Comparison of ENCODE assay signal across 21 cellular contexts in the genomic region with DNA sequence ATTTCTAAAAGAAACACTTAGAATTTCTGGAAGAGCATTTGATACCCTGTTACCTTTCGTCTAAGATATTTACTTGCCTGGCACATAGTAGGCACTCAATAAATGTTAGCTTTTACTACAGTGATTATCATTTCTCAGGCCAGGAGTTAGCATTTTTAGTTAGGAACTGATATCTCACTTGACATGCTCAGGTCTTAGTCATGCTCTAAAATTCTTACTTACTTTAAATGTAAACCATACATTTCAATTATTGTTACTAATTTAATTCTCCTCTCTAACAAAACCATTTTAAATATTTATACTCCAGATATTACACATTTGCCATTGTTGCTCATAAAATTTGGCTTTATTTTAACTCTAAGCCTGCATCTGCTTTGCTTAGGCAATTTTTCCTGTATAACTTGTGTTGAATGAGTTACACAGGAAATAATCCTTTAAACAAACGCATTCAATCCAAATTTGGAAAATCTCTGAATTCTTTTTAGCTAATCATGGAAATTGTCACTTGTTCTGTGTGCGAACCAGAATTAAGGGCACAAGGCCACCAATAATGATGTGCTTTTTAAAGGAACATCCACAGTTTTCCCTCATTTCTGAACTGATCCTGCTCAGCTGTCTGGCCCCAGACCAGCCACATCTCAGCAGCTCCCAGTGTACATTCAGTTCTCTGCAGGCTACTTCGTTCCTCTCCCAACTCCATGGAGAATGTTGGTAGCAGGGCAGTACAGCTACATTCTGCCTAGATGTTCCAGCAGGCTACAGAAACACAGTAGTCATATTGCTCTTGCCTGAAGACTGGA. TPM values are rescaled to one million over a fixed set of nuclear protein-coding genes. Genes with fewer than 3 reads are reported as not detected.
DNase-seq lines count a peak whose midpoint lies in the region; ATAC-seq, FAIRE-seq and TF ChIP-seq lines count a peak whose summit lies in the region.
"Had no signal": no experiment of that assay in that cellular context is flagged by ENCODE, and none has a peak within 500 bp of the region (broad histone marks: within the 10 kb centered on the region; RNA-seq: fewer than 3 reads in every experiment).

No MANE protein-coding gene starts in this region.

- no peak overlapping the region for H3K4me3 ChIP-seq in A673 (ENCODE audit: low read depth, low read length, poor library complexity, severe bottlenecking)
- peak overlapping the region; percentile 4 for H3K4me3 ChIP-seq in SK-N-MC
- H3K4me3 ChIP-seq in heart left ventricle = peak overlapping the region in 1 of 12 donors; percentile 13
- no peak overlapping the region for H3K4me3 ChIP-seq in pancreas
- H3K4me3 ChIP-seq in Caco-2 (ENCODE audit: low read depth, low read length) = no peak overlapping the region

- TF ChIP-seq POLR2A in heart left ventricle (IDR thresholded peaks at IDR 0.05) = no peak

- CTCF ChIA-PET in A673 (lab: Charles Lee) (interaction anchor here (0.7 kb wide), 1 partner anchor 8 kb away, joined by 3 read pairs; no protein-coding TSS in a partner anchor), Caco-2 (lab: Charles Lee) (interaction anchor here (1.0 kb wide), 1 partner anchor 53 kb away, joined by 3 read pairs; no protein-coding TSS in a partner anchor)

- H3K4me1 Mint-ChIP-seq in Caco-2 (ENCODE audit: low read depth, unreplicated experiment) = peaks cover 15% of the 10 kb centered on the region
- H3K4me1 Mint-ChIP-seq in activated T-helper 1 cell treated with anti-CD3 and anti-CD28 coated beads, Interleukin-12 subunit alpha, Interleukin-12 subunit beta, Interleukin-2, Interleukin-4 antibody, amounts not matched to agents 30 ng/mL and 10 ng/mL and 1 ng/mL, durations not matched to agents 14 hours and 24 hours and 36 hours (ENCODE audit: low read depth) = peaks cover 9% of the 10 kb centered on the region

- POLR2A ChIA-PET in A673 (lab: Charles Lee; ENCODE audit: low non-redundant PET) = interaction anchor here (0.6 to 1.0 kb wide), 2 partner anchors 16 to 248 kb away, joined by 4 read pairs; no protein-coding TSS in a partner anchor
- POLR2A ChIA-PET in Caco-2 (lab: Charles Lee) = no interaction called here

- H3K9me3 Mint-ChIP-seq in Caco-2 (ENCODE audit: unreplicated experiment) = no peaks in the 10 kb centered on the region
- H3K9me3 Mint-ChIP-seq in activated T-helper 1 cell treated with anti-CD3 and anti-CD28 coated beads, Interleukin-12 subunit alpha, Interleukin-12 subunit beta, Interleukin-2, Interleukin-4 antibody, amounts not matched to agents 30 ng/mL and 10 ng/mL and 1 ng/mL, durations not matched to agents 14 hours and 24 hours and 36 hours = no peaks in the 10 kb centered on the region
- H3K9me3 Mint-ChIP-seq: H9, IgD-negative memory B cell had no signal

- H3K4me1 ChIP-seq in A673 (ENCODE audit: insufficient read depth, low read length, poor library complexity, severe bottlenecking) (peaks cover 44% of the 10 kb centered on the region), heart left ventricle (peaks cover 0 to 72% (median 30%) of the 10 kb centered on the region in 12 donors), pancreas (peaks cover 6 to 9% (median 7%) of the 10 kb centered on the region in 3 donors), Caco-2 (peaks cover 11% of the 10 kb centered on the region)

- H3K27ac ChIP-seq in A673 (ENCODE audit: low read depth, low read length, poor library complexity, severe bottlenecking) (peak overlapping the region; percentile 72), SK-N-MC (peak overlapping the region; percentile 71), heart left ventricle (peak overlapping the region; percentile 34 to 86 (median 80)), pancreas (peak overlapping the region in 1 of 4 donors; percentile 9)
- H3K27ac ChIP-seq: C4-2B had no signal

- H3K36me3 ChIP-seq in A673 (ENCODE audit: insufficient read depth, low read length, poor library complexity, severe bottlenecking) = peaks cover 12% of the 10 kb centered on the region
- peaks cover 22% of the 10 kb centered on the region for H3K36me3 ChIP-seq in SK-N-MC (ENCODE audit: insufficient read depth, low read length)
- peaks cover 0 to 9% (median 0%) of the 10 kb centered on the region in 9 donors for H3K36me3 ChIP-seq in heart left ventricle
- H3K36me3 ChIP-seq in pancreas = no peaks in the 10 kb centered on the region
- no peaks in the 10 kb centered on the region for H3K36me3 ChIP-seq in Caco-2 (ENCODE audit: control insufficient read depth, insufficient read depth, low read length)

- H3K27ac Mint-ChIP-seq in Caco-2 (ENCODE audit: unreplicated experiment) = no peak overlapping the region
- no peak overlapping the region for H3K27ac Mint-ChIP-seq in activated T-helper 1 cell treated with anti-CD3 and anti-CD28 coated beads, Interleukin-12 subunit alpha, Interleukin-12 subunit beta, Interleukin-2, Interleukin-4 antibody, amounts not matched to agents 30 ng/mL and 10 ng/mL and 1 ng/mL, durations not matched to agents 14 hours and 24 hours and 36 hours
- H3K27ac Mint-ChIP-seq: IgD-negative memory B cell had no signal

- no peak overlapping the region for H3K9ac ChIP-seq in SK-N-MC (ENCODE audit: insufficient read length)

- BruUV-seq in A673 (replicated peaks; lab: Mats Ljungman, UMichigan) (no TSS peak), Caco-2 (replicated peaks; lab: Mats Ljungman, UMichigan) (no TSS peak)

- TF ChIP-seq CTCF in A673 (conservative IDR thresholded peaks at IDR 0.05; ENCODE audit: low read depth, low read length) (no peak), heart left ventricle (IDR thresholded peaks at IDR 0.05) (no peak), pancreas (IDR thresholded peaks at IDR 0.05) (no peak), Caco-2 (IDR thresholded peaks at IDR 0.05; ENCODE audit: insufficient read depth in 1 of 2, low read depth in 1 of 2, low read length in 1 of 2, severe bottlenecking in 1 of 2, unreplicated experiment in 1 of 2) (no peak)

- H3K27me3 Mint-ChIP-seq in Caco-2 (ENCODE audit: insufficient read depth, unreplicated experiment) = peaks cover 7% of the 10 kb centered on the region
- H3K27me3 Mint-ChIP-seq in activated T-helper 1 cell treated with anti-CD3 and anti-CD28 coated beads, Interleukin-12 subunit alpha, Interleukin-12 subunit beta, Interleukin-2, Interleukin-4 antibody, amounts not matched to agents 30 ng/mL and 10 ng/mL and 1 ng/mL, durations not matched to agents 14 hours and 24 hours and 36 hours (ENCODE audit: insufficient read depth) = peaks cover 2% of the 10 kb centered on the region
- H3K27me3 Mint-ChIP-seq: IgD-negative memory B cell had no signal

- no peak overlapping the region for H3K4me3 Mint-ChIP-seq in Caco-2 (ENCODE audit: unreplicated experiment)
- H3K4me3 Mint-ChIP-seq in activated T-helper 1 cell treated with anti-CD3 and anti-CD28 coated beads, Interleukin-12 subunit alpha, Interleukin-12 subunit beta, Interleukin-2, Interleukin-4 antibody, amounts not matched to agents 30 ng/mL and 10 ng/mL and 1 ng/mL, durations not matched to agents 14 hours and 24 hours and 36 hours = no peak overlapping the region
- H3K4me3 Mint-ChIP-seq: H9, IgD-negative memory B cell had no signal

- WGBS in heart left ventricle, 4 donors = 33 to 44% (median 39%) methylated on average over 4 of the region's 4 CpGs
- 37 to 46% methylated on average over 4 of the region's 4 CpGs for WGBS in pancreas, 2 donors

- ATAC-seq in heart left ventricle = peak; percentile 86 to 95 (median 90)
- ATAC-seq in pancreas = peak in 3 of 4 donors; percentile 41 to 54 (median 50)

- peak; percentile 64 for DNase-seq in A673 (ENCODE audit: low spot score)
- no peak for DNase-seq in SK-N-MC (ENCODE audit: low read depth, low spot score)
- DNase-seq in heart left ventricle = peak in 2 of 5 donors; percentile 49 to 61
- DNase-seq in pancreas = no peak
- DNase-seq in Caco-2 = no peak
- DNase-seq in T1000 (lab: John Stamatoyannopoulos, UW) = no peak
- DNase-seq in hippocampal formation (lab: John Stamatoyannopoulos, UW) = no peak
- DNase-seq in activated T-helper 1 cell treated with anti-CD3 and anti-CD28 coated beads, Interleukin-12 subunit alpha, Interleukin-12 subunit beta, Interleukin-2, Interleukin-4 antibody, amounts not matched to agents 30 ng/mL and 10 ng/mL and 1 ng/mL, durations not matched to agents 14 hours and 24 hours and 36 hours (ENCODE audit: low spot score) = no peak
- DNase-seq: activated CD4-positive, alpha-beta T cell treated with anti-CD3 and anti-CD28 coated beads, Interleukin-2, amount 50 U/mL, for 1 hour; activated CD8-positive, alpha-beta memory T cell treated with anti-CD3 and anti-CD28 coated beads, Interleukin-2, amount 50 U/mL, for 48 hours; amygdala; cerebellar nuclear complex; DMS53; H9; NCI-H1694 treated with DMSO at 0.1 percent for 48 hours; NCI-H345; RPMI8226; stimulated activated CD8-positive, alpha-beta memory T cell treated with anti-CD3 and anti-CD28 coated beads, Interleukin-4, amount 100 ng/mL, for 48 hours had no signal

- no peaks in the 10 kb centered on the region for H3K9me3 ChIP-seq in A673 (ENCODE audit: low read depth, low read length, poor library complexity, severe bottlenecking)
- H3K9me3 ChIP-seq in SK-N-MC (ENCODE audit: low read depth, low read length) = no peaks in the 10 kb centered on the region
- H3K9me3 ChIP-seq in heart left ventricle = no peaks in the 10 kb centered on the region
- H3K9me3 ChIP-seq in pancreas = no peaks in the 10 kb centered on the region
- H3K9me3 ChIP-seq in Caco-2 = no peaks in the 10 kb centered on the region

- H3K27me3 ChIP-seq in A673 (replicated peaks; ENCODE audit: insufficient read depth, low read depth, low read length, poor library complexity) (no peaks in the 10 kb centered on the region), heart left ventricle (no peaks in the 10 kb centered on the region), pancreas (no peaks in the 10 kb centered on the region), Caco-2 (replicated peaks; ENCODE audit: control insufficient read depth, insufficient read depth, low read length) (no peaks in the 10 kb centered on the region)

- H3K36me3 Mint-ChIP-seq in Caco-2 (ENCODE audit: insufficient read depth, unreplicated experiment) = no peaks in the 10 kb centered on the region
- peaks cover 8% of the 10 kb centered on the region for H3K36me3 Mint-ChIP-seq in activated T-helper 1 cell treated with anti-CD3 and anti-CD28 coated beads, Interleukin-12 subunit alpha, Interleukin-12 subunit beta, Interleukin-2, Interleukin-4 antibody, amounts not matched to agents 30 ng/mL and 10 ng/mL and 1 ng/mL, durations not matched to agents 14 hours and 24 hours and 36 hours (ENCODE audit: low read depth)

- intact Hi-C loops in A673 (cut with micrococcal nuclease; ENCODE audit: unreplicated experiment) (no loop called here), heart left ventricle (cut with DNase I) (loop anchor here in 2 of 10 donors (5.0 kb wide), 3 partner anchors 66 to 131 kb away; no protein-coding TSS in a partner anchor), pancreas (cut with DNase I) (no loop called here), Caco-2 (cut with micrococcal nuclease; ENCODE audit: unreplicated experiment) (no loop called here)
- intact Hi-C loops in activated T-helper 1 cell treated with anti-CD3 and anti-CD28 coated beads, Interleukin-12 subunit alpha, Interleukin-12 subunit beta, Interleukin-2, Interleukin-4 antibody, amounts not matched to agents 30 ng/mL and 10 ng/mL and 1 ng/mL, durations not matched to agents 14 hours and 24 hours and 36 hours (cut with micrococcal nuclease) = no loop called here

- no peak for FAIRE-seq in pancreas (lab: Jason Lieb, UNC)
- FAIRE-seq: A204.1 had no signal

RNA-seq across cellular contexts. Expression of gene NIBAN1, which starts 15.6 kb away (rescaled TPM):
- total RNA-seq in A673 (2021) (52.9 and 54.8 TPM in 2 replicates), heart left ventricle (100 to 1,000 TPM; 223 to 609 (median 282) TPM), pancreas (10 to 100 TPM; 43.5 to 75.2 (median 57.8) TPM), Caco-2 (2022) (14.3 and 20.8 TPM in 2 replicates)
- polyA plus RNA-seq in heart left ventricle (100 to 1,000 TPM in 1 of 2 donors, 10 to 100 TPM in 1; 86.0 to 132 TPM), pancreas (10 to 100 TPM in 1 of 2 donors, 1 to 10 TPM in 1; 5.7 to 15.5 TPM)
- total RNA-seq in activated T-helper 1 cell treated with anti-CD3 and anti-CD28 coated beads, Interleukin-12 subunit alpha, Interleukin-12 subunit beta, Interleukin-2, Interleukin-4 antibody, amounts not matched to agents 30 ng/mL and 10 ng/mL and 1 ng/mL, durations not matched to agents 14 hours and 24 hours and 36 hours = 17.3 and 19.0 TPM in 2 replicates
